ENCODE assay signal across 14 cellular contexts in genomic region chr18:364221-364620, GRCh38.
"Had no signal": no experiment of that assay in that cellular context is flagged by ENCODE, and none has a peak within 500 bp of the region (broad histone marks: within the 10 kb centered on the region; RNA-seq: fewer than 3 reads in every experiment).

No MANE protein-coding gene starts in this region.

- H3K27me3 ChIP-seq: ovary, tibial artery had no signal

- DNase-seq: activated CD4-positive, alpha-beta T cell treated with anti-CD3 and anti-CD28 coated beads for 48 hours; activated CD8-positive, alpha-beta memory T cell treated with anti-CD3 and anti-CD28 coated beads for 24 hours; activated naive CD4-positive, alpha-beta T cell treated with anti-CD3 and anti-CD28 coated beads, Interleukin-2, amount 50 U/mL, for 16 hours; amniotic stem cell; foreskin melanocyte; head of caudate nucleus; ovary; T-cell; tibial artery had no signal

- H3K4me1 Mint-ChIP-seq: stimulated activated effector memory CD8-positive, alpha-beta T cell treated with anti-CD3 and anti-CD28 coated beads, Interleukin-12 subunit alpha, Interleukin-12 subunit beta, amount 100 ng/mL, for 72 hours; T-cell had no signal

- H3K9me3 ChIP-seq: ovary, tibial artery had no signal

- H3K36me3 Mint-ChIP-seq: stimulated activated effector memory CD8-positive, alpha-beta T cell treated with anti-CD3 and anti-CD28 coated beads, Interleukin-12 subunit alpha, Interleukin-12 subunit beta, amount 100 ng/mL, for 72 hours; T-cell had no signal

- H3K4me3 Mint-ChIP-seq: stimulated activated effector memory CD8-positive, alpha-beta T cell treated with anti-CD3 and anti-CD28 coated beads, Interleukin-12 subunit alpha, Interleukin-12 subunit beta, amount 100 ng/mL, for 72 hours; T-cell had no signal

- H3K27ac Mint-ChIP-seq: activated T-helper 2 cell treated with anti-CD3 and anti-CD28 coated beads, Interferon-gamma antibody, Interleukin-2, Interleukin-4, amounts not matched to agents 10 μg/mL and 5 μg/mL and 100 μg/mL, durations not matched to agents 14 hours and 24 hours and 36 hours; stimulated activated effector memory CD8-positive, alpha-beta T cell treated with anti-CD3 and anti-CD28 coated beads, Interleukin-12 subunit alpha, Interleukin-12 subunit beta, amount 100 ng/mL, for 72 hours; T-cell had no signal

- H3K4me1 ChIP-seq: tibial artery had no signal

- ATAC-seq: esophagus mucosa; left lobe of liver; stimulated activated effector memory CD8-positive, alpha-beta T cell treated with anti-CD3 and anti-CD28 coated beads, Interleukin-12 subunit alpha, Interleukin-12 subunit beta, amount 100 ng/mL, for 72 hours; T-cell had no signal

- H3K36me3 ChIP-seq: ovary, tibial artery had no signal

- H3K9me3 Mint-ChIP-seq: activated T-helper 2 cell treated with anti-CD3 and anti-CD28 coated beads, Interferon-gamma antibody, Interleukin-2, Interleukin-4, amounts not matched to agents 10 μg/mL and 5 μg/mL and 100 μg/mL, durations not matched to agents 14 hours and 24 hours and 36 hours; stimulated activated effector memory CD8-positive, alpha-beta T cell treated with anti-CD3 and anti-CD28 coated beads, Interleukin-12 subunit alpha, Interleukin-12 subunit beta, amount 100 ng/mL, for 72 hours; T-cell had no signal

- H3K27ac ChIP-seq: ovary, tibial artery had no signal

- H3K4me3 ChIP-seq: ovary, skin epidermis, tibial artery had no signal
